Comparison of ENCODE assay signal across 8 cellular contexts in the genomic region with DNA sequence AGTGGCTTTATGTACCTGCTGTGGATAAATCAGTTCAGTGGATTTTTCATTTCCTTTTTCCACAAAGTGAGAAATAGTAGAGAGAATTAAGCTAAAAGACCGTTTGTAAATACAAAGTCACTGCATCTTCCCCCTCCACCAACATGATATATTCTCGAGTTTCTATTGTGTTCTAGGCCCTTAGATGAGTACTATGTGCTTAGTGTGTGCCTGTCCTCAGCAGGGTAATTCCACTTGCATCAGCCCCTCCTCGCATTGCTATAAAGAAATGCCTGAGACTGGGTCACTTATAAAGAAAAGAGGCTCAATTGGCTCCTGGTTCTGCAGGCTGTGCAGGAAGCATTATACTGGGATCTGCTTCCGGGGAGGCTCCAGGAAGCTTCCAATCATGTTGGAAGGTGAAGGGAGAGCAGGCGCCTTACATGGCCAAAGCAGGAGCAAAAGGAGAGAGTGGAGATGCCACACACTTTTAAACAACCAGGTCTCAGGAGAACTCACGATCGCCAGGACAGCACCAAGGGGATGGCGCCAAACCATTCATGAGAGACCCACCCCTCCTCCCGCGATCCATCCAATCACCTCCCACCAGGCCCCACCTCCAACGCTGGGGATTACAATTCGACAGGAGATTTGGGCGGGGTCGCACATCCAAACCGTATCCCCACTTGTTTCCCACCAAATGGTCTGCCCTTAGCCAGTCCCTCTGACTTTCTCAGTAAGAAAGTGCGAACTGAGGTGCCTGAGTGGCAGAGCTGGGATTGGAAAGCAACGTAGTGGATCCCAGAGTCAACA.
DNase-seq lines count a peak whose midpoint lies in the region; ATAC-seq, FAIRE-seq and TF ChIP-seq lines count a peak whose summit lies in the region.

No MANE protein-coding gene starts in this region.

- H3K4me3 Mint-ChIP-seq in CD4-positive, alpha-beta memory T cell, result peak overlapping the region; percentile 90 to 97 (median 93)
- H3K4me3 Mint-ChIP-seq in neural crest cell, result peak overlapping the region; percentile 80

- peak overlapping the region; percentile 49 for H2AFZ ChIP-seq in endothelial cell of umbilical vein (ENCODE audit: low read depth, low read length)

- no peaks in the 10 kb centered on the region for H3K79me2 ChIP-seq in endothelial cell of umbilical vein (ENCODE audit: control insufficient read depth, insufficient read depth, low read length)

- no peak for TF ChIP-seq POLR2A in endothelial cell of umbilical vein (IDR thresholded peaks at IDR 0.05; ENCODE audit: low read depth, low read length)
- no peak for TF ChIP-seq POLR2A in H54 (IDR thresholded peaks at IDR 0.05; ENCODE audit: low read depth, low read length)

- H3K36me3 Mint-ChIP-seq in CD4-positive, alpha-beta memory T cell, result no peaks in the 10 kb centered on the region
- no peaks in the 10 kb centered on the region for H3K36me3 Mint-ChIP-seq in neural crest cell (ENCODE audit: low read depth)

- H3K4me3 ChIP-seq in CD4-positive, alpha-beta memory T cell (ENCODE audit: low read length in 2 of 2), result peak overlapping the region; percentile 56 to 58
- peak overlapping the region in 2 of 3 experiments; percentile 0 to 18 for H3K4me3 ChIP-seq in endothelial cell of umbilical vein (replicated peaks in 1 of 3; ENCODE audit: insufficient read depth in 1 of 3, low read depth in 1 of 3, low read length in 3 of 3)

- no peaks in the 10 kb centered on the region for H3K27me3 ChIP-seq in CD4-positive, alpha-beta memory T cell (ENCODE audit: insufficient read depth, low read length)
- no peaks in the 10 kb centered on the region for H3K27me3 ChIP-seq in endothelial cell of umbilical vein (ENCODE audit: control insufficient read depth in 2 of 2, insufficient read depth in 2 of 2, low read length in 2 of 2)

- peaks cover 2 to 11% of the 10 kb centered on the region in 2 donors for H3K27me3 Mint-ChIP-seq in CD4-positive, alpha-beta memory T cell
- H3K27me3 Mint-ChIP-seq in neural crest cell (ENCODE audit: low read depth), result peaks cover 3% of the 10 kb centered on the region

- no TSS peak for BruUV-seq in endothelial cell of umbilical vein (replicated peaks; lab: Mats Ljungman, UMichigan)

- peaks cover 5% of the 10 kb centered on the region for H3K4me1 ChIP-seq in CD4-positive, alpha-beta memory T cell (ENCODE audit: insufficient read depth, low read length)
- peaks cover 5% of the 10 kb centered on the region for H3K4me1 ChIP-seq in endothelial cell of umbilical vein (ENCODE audit: control insufficient read depth, extremely low read depth, insufficient read depth, low read length)

- no peak overlapping the region for H3K9ac ChIP-seq in endothelial cell of umbilical vein (replicated peaks; ENCODE audit: extremely low read depth, insufficient read depth, low read length)

- H3K36me3 ChIP-seq in CD4-positive, alpha-beta memory T cell (ENCODE audit: insufficient read depth, low read length), result no peaks in the 10 kb centered on the region
- no peaks in the 10 kb centered on the region for H3K36me3 ChIP-seq in endothelial cell of umbilical vein (ENCODE audit: control insufficient read depth in 2 of 2, extremely low read depth in 1 of 2, insufficient read depth in 2 of 2, low read length in 2 of 2)

- FAIRE-seq in endothelial cell of umbilical vein (lab: Jason Lieb, UNC), result peak; percentile 58
- no peak for FAIRE-seq in H54 (lab: Jason Lieb, UNC)

- no peaks in the 10 kb centered on the region for H3K9me1 ChIP-seq in endothelial cell of umbilical vein (replicated peaks; ENCODE audit: control insufficient read depth, extremely low read depth, insufficient read depth, low read length)

- H3K4me2 ChIP-seq in endothelial cell of umbilical vein (ENCODE audit: insufficient read depth, low read length), result peak overlapping the region; percentile 42

- DNase-seq in CD4-positive, alpha-beta memory T cell, result no peak
- peak; percentile 3 for DNase-seq in RPMI7951 (ENCODE audit: low read depth)
- no peak for DNase-seq in endothelial cell of umbilical vein (ENCODE audit: low read depth, low spot score)
- peak; percentile 30 for DNase-seq in neural crest cell (ENCODE audit: low read depth, low spot score)
- no peak for DNase-seq in H54 (ENCODE audit: insufficient read length, low spot score)
- no peak for DNase-seq in stimulated activated naive CD4-positive, alpha-beta T cell (lab: John Stamatoyannopoulos, UW)

- POLR2A ChIA-PET in CD4-positive, alpha-beta memory T cell (lab: Charles Lee; ENCODE audit: partially characterized antibody), result interaction anchor here (1.0 kb wide), 1 partner anchor 214 kb away, joined by 5 read pairs; no protein-coding TSS in a partner anchor
- POLR2A ChIA-PET in endothelial cell of umbilical vein (lab: Charles Lee), result interaction anchor here (1.0 kb wide), 2 partner anchors 23 to 430 kb away, joined by 3 read pairs; no protein-coding TSS in a partner anchor

- dilution Hi-C loops in endothelial cell of umbilical vein (cut with MboI; ENCODE audit: extremely low pct_ligation_motif_present, low sequenced_read_pairs), result no loop called here

- H3K4me1 Mint-ChIP-seq in CD4-positive, alpha-beta memory T cell, result peaks cover 7 to 11% (median 8%) of the 10 kb centered on the region in 4 donors
- peaks cover 10% of the 10 kb centered on the region for H3K4me1 Mint-ChIP-seq in neural crest cell

- H3K9me3 Mint-ChIP-seq in CD4-positive, alpha-beta memory T cell, result no peaks in the 10 kb centered on the region
- H3K9me3 Mint-ChIP-seq in neural crest cell, result no peaks in the 10 kb centered on the region

- no peak overlapping the region for H3K27ac ChIP-seq in CD4-positive, alpha-beta memory T cell (ENCODE audit: low read depth, low read length)
- no peak overlapping the region for H3K27ac ChIP-seq in endothelial cell of umbilical vein (ENCODE audit: insufficient read depth, low read depth, low read length)

- no peaks in the 10 kb centered on the region for H4K20me1 ChIP-seq in endothelial cell of umbilical vein (replicated peaks; ENCODE audit: control insufficient read depth, extremely low read depth, insufficient read depth, low read length)

- ATAC-seq in GM21619 (IDR thresholded peaks at IDR 0.05; ENCODE audit: unreplicated experiment), result peak; percentile 14
- ATAC-seq in HG03469 (IDR thresholded peaks at IDR 0.05; ENCODE audit: unreplicated experiment), result no peak

- intact Hi-C loops in CD4-positive, alpha-beta memory T cell (cut with micrococcal nuclease), result loop anchor here (1.0 to 5.0 kb wide), 6 partner anchors 75 to 966 kb away; no protein-coding TSS in a partner anchor
- intact Hi-C loops in endothelial cell of umbilical vein (cut with micrococcal nuclease), result loop anchor here (1.0 to 5.0 kb wide), 10 partner anchors 23 to 966 kb away; a partner anchor contains a TSS

- H3K9me3 ChIP-seq in CD4-positive, alpha-beta memory T cell (ENCODE audit: control insufficient read depth in 1 of 2, low read length in 2 of 2), result no peaks in the 10 kb centered on the region
- H3K9me3 ChIP-seq in endothelial cell of umbilical vein (replicated peaks; ENCODE audit: control insufficient read depth, insufficient read depth, low read length), result no peaks in the 10 kb centered on the region

- peak overlapping the region in 1 of 7 donors; percentile 81 for H3K27ac Mint-ChIP-seq in CD4-positive, alpha-beta memory T cell
- no peak overlapping the region for H3K27ac Mint-ChIP-seq in neural crest cell (ENCODE audit: unreplicated experiment)

- TF ChIP-seq CTCF in endothelial cell of umbilical vein (IDR thresholded peaks at IDR 0.05; ENCODE audit: extremely low read depth in 1 of 2, insufficient read depth in 1 of 2, low read depth in 1 of 2, low read length in 2 of 2) (no peak), neural crest cell (conservative IDR thresholded peaks at IDR 0.05) (no peak)

- CTCF ChIA-PET in CD4-positive, alpha-beta memory T cell (lab: Charles Lee; ENCODE audit: partially characterized antibody), result interaction anchor here (0.6 to 6.3 kb wide), 45 partner anchors 9 to 808 kb away, joined by 3 to 168 read pairs (median 5); a partner anchor contains a TSS
- CTCF ChIA-PET in endothelial cell of umbilical vein (lab: Charles Lee), result interaction anchor here (0.9 to 13.8 kb wide), 68 partner anchors 8 to 968 kb away, joined by 3 to 633 read pairs (median 6); a partner anchor contains a TSS

TF ChIP-seq in endothelial cell of umbilical vein, 7 proteins besides CTCF, POLR2A, EP300 and RAD21:
- no peak for TF ChIP-seq POLR2AphosphoS5 (IDR thresholded peaks at IDR 0.05; ENCODE audit: insufficient read depth, low read depth, low read length)
- TF ChIP-seq EZH2 (IDR thresholded peaks at IDR 0.05; ENCODE audit: borderline replicate concordance, low read depth, low read length, severe bottlenecking), result no peak
- TF ChIP-seq JUN (IDR thresholded peaks at IDR 0.05; ENCODE audit: borderline replicate concordance, insufficient read depth, insufficient read length, low read depth), result no peak
- TF ChIP-seq, protein P1, sequence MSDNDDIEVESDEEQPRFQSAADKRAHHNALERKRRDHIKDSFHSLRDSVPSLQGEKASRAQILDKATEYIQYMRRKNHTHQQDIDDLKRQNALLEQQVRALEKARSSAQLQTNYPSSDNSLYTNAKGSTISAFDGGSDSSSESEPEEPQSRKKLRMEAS (IDR thresholded peaks at IDR 0.05; ENCODE audit: insufficient read depth, insufficient read length), result no peak
- TF ChIP-seq GATA2 (IDR thresholded peaks at IDR 0.05; ENCODE audit: insufficient read depth, insufficient read length, low read depth, low read length), result no peak
- TF ChIP-seq MYC (IDR thresholded peaks at IDR 0.05; ENCODE audit: low read depth, low read length), result no peak
- no peak for TF ChIP-seq FOS (IDR thresholded peaks at IDR 0.05; ENCODE audit: borderline replicate concordance, insufficient read depth, low read length)

Comparison
In these comparisons a context has a peak if more than half of its experiments do, and no peak if none do; other contexts are left out.
1. DNase-seq: peak in RPMI7951 (single experiment) and neural crest cell (single experiment); none in CD4-positive, alpha-beta memory T cell (0 of 5), endothelial cell of umbilical vein (single experiment), H54 (single experiment) and stimulated activated naive CD4-positive, alpha-beta T cell (0 of 6).